Comparison of ENCODE assay signal across 8 cellular contexts in genomic region chr5:34914671-34915138, GRCh38. TPM values are rescaled to one million over a fixed set of nuclear protein-coding genes. Genes with fewer than 3 reads are reported as not detected.
DNase-seq lines count a peak whose midpoint lies in the region; ATAC-seq and TF ChIP-seq lines count a peak whose summit lies in the region.

No MANE protein-coding gene starts in this region.

- H3K4me1 ChIP-seq in mucosa of descending colon (ENCODE audit: low read depth) (peaks cover 23% of the 10 kb centered on the region), aorta (ENCODE audit: control insufficient read depth in 1 of 2, insufficient read depth in 2 of 2, low read length in 2 of 2) (peaks cover 2% of the 10 kb centered on the region in 2 donors)

- no peak for TF ChIP-seq CTCF in mucosa of descending colon (IDR thresholded peaks at IDR 0.05)

- WGBS in aorta, 2 donors = 2 to 3% methylated on average over 20 of the region's 20 CpGs

- in situ Hi-C loops in ACHN (cut with HindIII; ENCODE audit: low pct_ligation_motif_present, low pct_unique_long_range_greater_than_20kb, low sequenced_read_pairs) = no loop called here

- H3K9me3 ChIP-seq in mucosa of descending colon (no peaks in the 10 kb centered on the region), aorta (ENCODE audit: control insufficient read depth, low read length) (no peaks in the 10 kb centered on the region)

- no peaks in the 10 kb centered on the region for H3K36me3 ChIP-seq in mucosa of descending colon (ENCODE audit: low read depth)
- H3K36me3 ChIP-seq in aorta (ENCODE audit: control insufficient read depth in 1 of 2, insufficient read depth in 2 of 2, low read length in 1 of 2) = peaks cover 2 to 3% of the 10 kb centered on the region in 2 donors

- H3K4me3 ChIP-seq in mucosa of descending colon = peak overlapping the region; percentile 91
- peak overlapping the region; percentile 52 for H3K4me3 ChIP-seq in aorta (ENCODE audit: low read length in 2 of 2)

- no peaks in the 10 kb centered on the region for H3K27me3 ChIP-seq in aorta (ENCODE audit: control insufficient read depth in 1 of 2, insufficient read depth in 2 of 2, low read length in 1 of 2)

- intact Hi-C loops in mucosa of descending colon (cut with DNase I, micrococcal nuclease) = no loop called here
- intact Hi-C loops in aorta (cut with DNase I) = loop anchor here in 1 of 2 donors (1.0 kb wide), 1 partner anchor 15 kb away; the partner anchor contains the start of gene DNAJC21

- H3K27ac ChIP-seq in aorta (ENCODE audit: low read depth in 1 of 2, low read length in 2 of 2) = peak overlapping the region; percentile 0 to 72

- ATAC-seq in GM18867 (IDR thresholded peaks at IDR 0.05; ENCODE audit: unreplicated experiment) (peak; percentile 19), HG03045 (IDR thresholded peaks at IDR 0.05; ENCODE audit: unreplicated experiment) (peak; percentile 8), mucosa of descending colon (peak; percentile 15), aorta (ENCODE audit: low FRiP score) (peak; percentile 15)

- DNase-seq in ACHN (peak; percentile 25), RKO (ENCODE audit: low spot score) (peak; percentile 67), ecto neural progenitor cell (ENCODE audit: low spot score) (peak; percentile 60), mucosa of descending colon (peak; percentile 33 to 62 (median 49)), aorta (peak in 1 of 2 donors; percentile 57), T-helper 9 cell (no peak)

RNA-seq across cellular contexts. Expression of gene RAD1, which starts 0.6 kb away (rescaled TPM):
- total RNA-seq in mucosa of descending colon = 10 to 100 TPM; 12.0 to 14.7 (median 13.8) TPM
- 10 to 100 TPM; 17.9 to 19.3 TPM for total RNA-seq in aorta
- 10 to 100 TPM; 19.3 to 21.2 TPM for polyA plus RNA-seq in aorta

RNA-seq across cellular contexts. Expression of gene BRIX1, which starts 0.8 kb away (rescaled TPM):
- total RNA-seq in mucosa of descending colon = 10 to 100 TPM; 10.7 to 19.2 (median 18.2) TPM
- 10 to 100 TPM; 14.9 to 19.0 TPM for total RNA-seq in aorta
- 10 to 100 TPM; 12.4 to 16.6 TPM for polyA plus RNA-seq in aorta

RNA-seq across cellular contexts. Expression of gene DNAJC21, which starts 14.7 kb away (rescaled TPM):
- total RNA-seq in mucosa of descending colon = 10 to 100 TPM; 37.1 to 53.6 (median 40.1) TPM
- total RNA-seq in aorta = 10 to 100 TPM; 40.4 to 50.9 TPM
- polyA plus RNA-seq in aorta = 10 to 100 TPM; 26.9 to 49.2 TPM
